8 cellular contexts compared by ENCODE assay signal in genomic region chr14:68312884-68313725, GRCh38.
DNase-seq lines count a peak whose midpoint lies in the region; ATAC-seq, FAIRE-seq and TF ChIP-seq lines count a peak whose summit lies in the region.

No MANE protein-coding gene starts in this region.

- DNase-seq in GM10248 (ENCODE audit: extremely low spot score): peak; percentile 67
- peak; percentile 99 for DNase-seq in GM12878 (ENCODE audit: low read depth, low spot score)
- no peak for DNase-seq in cerebellum (ENCODE audit: low spot score)
- no peak for DNase-seq in effector CD8-positive, alpha-beta T cell (lab: John Stamatoyannopoulos, UW)
- no peak for DNase-seq in HAP-1 (ENCODE audit: low spot score in 2 of 2)
- no peak for DNase-seq in NCI-H1048 (lab: John Stamatoyannopoulos, UW)

- H3K27me3 ChIP-seq in GM12878 (replicated peaks in 1 of 2; ENCODE audit: control insufficient read depth in 2 of 2, insufficient read depth in 2 of 2, low read length in 1 of 2) (no peaks in the 10 kb centered on the region), HAP-1 (ENCODE audit: low read depth) (no peaks in the 10 kb centered on the region)

- CTCF ChIA-PET in GM10248 (lab: Yijun Ruan, JAX): interaction anchor here (0.8 to 2.8 kb wide), 15 partner anchors 9 to 504 kb away, joined by 3 to 11 read pairs (median 3); no protein-coding TSS in a partner anchor
- CTCF ChIA-PET in GM12878 (lab: Yijun Ruan, JAX): interaction anchor here (0.6 to 3.6 kb wide), 25 partner anchors 8 to 478 kb away, joined by 3 to 23 read pairs (median 4); no protein-coding TSS in a partner anchor

- H3K36me3 ChIP-seq in GM12878 (ENCODE audit: control insufficient read depth in 2 of 2, insufficient read depth in 2 of 2, low read length in 1 of 2): no peaks in the 10 kb centered on the region
- H3K36me3 ChIP-seq in HAP-1 (replicated peaks): no peaks in the 10 kb centered on the region

- intact Hi-C loops in GM12878 (cut with micrococcal nuclease; ENCODE audit: unreplicated experiment): loop anchor here (2.0 kb wide), 5 partner anchors 24 to 90 kb away; no protein-coding TSS in a partner anchor

- H3K27ac ChIP-seq in GM12878 (ENCODE audit: control insufficient read depth, insufficient read depth): peak overlapping the region; percentile 91

- peak; percentile 49 for FAIRE-seq in GM12878 (lab: Jason Lieb, UNC)

- H3K4me3 ChIP-seq in GM12878 (no peak overlapping the region; the same call in 1 of the 2 replicates), HAP-1 (no peak overlapping the region)

- in situ Hi-C loops in GM12878 (cut with MboI) (no loop called here), HAP-1 (cut with MboI; ENCODE audit: low sequenced_read_pairs) (no loop called here)

- H3K9me3 ChIP-seq in GM12878 (replicated peaks; ENCODE audit: control insufficient read depth, insufficient read depth, low read length) (no peaks in the 10 kb centered on the region), HAP-1 (no peaks in the 10 kb centered on the region)

- TF ChIP-seq EP300 in GM12878 (IDR thresholded peaks at IDR 0.05; ENCODE audit: borderline replicate concordance in 1 of 2, control insufficient read depth in 1 of 2, low read depth in 2 of 2, low read length in 2 of 2): peak; percentile 88 to 97; a peak in 3 of 4 replicates

- no peak overlapping the region; the same call in 1 of the 2 replicates for H2AFZ ChIP-seq in GM12878 (ENCODE audit: control insufficient read depth, low read depth, low read length)

- RAD21 ChIA-PET in GM12878 (lab: Charles Lee; ENCODE audit: unreplicated experiment): interaction anchor here (0.6 to 13.1 kb wide), 33 partner anchors 7 to 506 kb away, joined by 3 to 197 read pairs (median 6); no protein-coding TSS in a partner anchor

- H3K4me2 ChIP-seq in GM12878 (ENCODE audit: control insufficient read depth, insufficient read depth): peak overlapping the region; percentile 45

- H4K20me1 ChIP-seq in GM12878 (ENCODE audit: control insufficient read depth, insufficient read depth): no peaks in the 10 kb centered on the region

- POLR2A ChIA-PET in GM10248 (lab: Yijun Ruan, JAX): interaction anchor here (1.6 kb wide), 1 partner anchor 62 kb away, joined by 3 read pairs; no protein-coding TSS in a partner anchor
- POLR2A ChIA-PET in GM12878 (lab: Charles Lee): interaction anchor here (0.5 to 4.3 kb wide), 24 partner anchors 9 to 478 kb away, joined by 3 to 25 read pairs (median 4); no protein-coding TSS in a partner anchor

- no peak for TF ChIP-seq CTCF in GM10248 (IDR thresholded peaks at IDR 0.05; ENCODE audit: control extremely low read depth, extremely low read depth, low read depth, missing control alignments)
- TF ChIP-seq CTCF in GM12878 (IDR thresholded peaks at IDR 0.05 in 2 of 3, conservative IDR thresholded peaks at IDR 0.05 in 1 of 3; ENCODE audit: control insufficient read depth in 2 of 3, extremely low read depth in 1 of 3, insufficient read depth in 1 of 3, low read depth in 3 of 3, low read length in 3 of 3): no peak

- WGBS in GM12878 (ENCODE audit: insufficient coverage, insufficient replicate concordance, low lambda C conversion rate, missing lambda C conversion rate): 10% methylated on average over 9 of the region's 9 CpGs

- peak; percentile 41 for TF ChIP-seq RAD21 in GM12878 (IDR thresholded peaks at IDR 0.05; ENCODE audit: insufficient read depth, low read depth, low read length)

- no peaks in the 10 kb centered on the region for H3K79me2 ChIP-seq in GM12878 (ENCODE audit: control insufficient read depth, insufficient read depth, low read length)

- ATAC-seq in GM19328 (IDR thresholded peaks at IDR 0.05; ENCODE audit: unreplicated experiment) (peak; percentile 88), HG03045 (IDR thresholded peaks at IDR 0.05; ENCODE audit: unreplicated experiment) (peak; percentile 90), GM12878 (peak; percentile 89)

- BruUV-seq in GM12878 (replicated peaks; lab: Mats Ljungman, UMichigan): TSS peak; percentile 62

- H3K9ac ChIP-seq in GM12878 (ENCODE audit: control insufficient read depth, insufficient read depth, low read length): peak overlapping the region; percentile 67

- peaks cover 65% of the 10 kb centered on the region for H3K4me1 ChIP-seq in GM12878 (ENCODE audit: control insufficient read depth, insufficient read depth, low read length)
- H3K4me1 ChIP-seq in HAP-1: no peaks in the 10 kb centered on the region

- SMC1A ChIA-PET in GM12878 (lab: Charles Lee; ENCODE audit: uncharacterized antibody, unreplicated experiment): interaction anchor here (0.7 to 12.5 kb wide), 42 partner anchors 8 to 508 kb away, joined by 3 to 151 read pairs (median 8); no protein-coding TSS in a partner anchor

- TF ChIP-seq POLR2A in GM12878 (IDR thresholded peaks at IDR 0.05; ENCODE audit: low read depth, low read length): peak; percentile 49; the same call in 1 of the 2 replicates

TF ChIP-seq in GM12878, 131 proteins besides CTCF, POLR2A, EP300 and RAD21 (continues in another document):
- TF ChIP-seq ZBED1 (IDR thresholded peaks at IDR 0.05; ENCODE audit: borderline replicate concordance) (peak; percentile 97), MTA3 (IDR thresholded peaks at IDR 0.05; ENCODE audit: borderline replicate concordance, low read length) (peak; percentile 80; the same call in 1 of the 2 replicates), STAT3 (IDR thresholded peaks at IDR 0.05; ENCODE audit: low read depth, low read length) (no peak), SMC3 (IDR thresholded peaks at IDR 0.05; ENCODE audit: borderline replicate concordance, low read length) (peak; percentile 7; the same call in 1 of the 2 replicates), CBX3 (IDR thresholded peaks at IDR 0.05; ENCODE audit: borderline replicate concordance, low read depth) (no peak), YBX1 (IDR thresholded peaks at IDR 0.05) (no peak), MEF2B (IDR thresholded peaks at IDR 0.05; ENCODE audit: partially characterized antibody, poor library complexity, severe bottlenecking) (peak; percentile 80), SUZ12 (IDR thresholded peaks at IDR 0.05; ENCODE audit: unreplicated experiment) (no peak), RFX5 (IDR thresholded peaks at IDR 0.05; ENCODE audit: low read depth, low read length) (no peak), RCOR1 (conservative IDR thresholded peaks at IDR 0.05; ENCODE audit: low read depth, low read length) (no peak; the same call in 1 of the 2 replicates), RB1 (IDR thresholded peaks at IDR 0.05; ENCODE audit: borderline replicate concordance) (no peak; the same call in 1 of the 2 replicates), MTA2 (IDR thresholded peaks at IDR 0.05; ENCODE audit: low read depth) (peak; percentile 91), BRCA1 (IDR thresholded peaks at IDR 0.05; ENCODE audit: low read depth, low read length) (no peak), TARDBP (IDR thresholded peaks at IDR 0.05; ENCODE audit: borderline replicate concordance) (0 out of 2 replicates have a peak, but pooled peaks have one; percentile 18), HDGF (IDR thresholded peaks at IDR 0.05) (peak; percentile 69), SPI1 (IDR thresholded peaks at IDR 0.05; ENCODE audit: borderline replicate concordance, insufficient read depth, low read depth, low read length) (peak; percentile 35; the same call in 1 of the 2 replicates)
- TF ChIP-seq, protein P1, sequence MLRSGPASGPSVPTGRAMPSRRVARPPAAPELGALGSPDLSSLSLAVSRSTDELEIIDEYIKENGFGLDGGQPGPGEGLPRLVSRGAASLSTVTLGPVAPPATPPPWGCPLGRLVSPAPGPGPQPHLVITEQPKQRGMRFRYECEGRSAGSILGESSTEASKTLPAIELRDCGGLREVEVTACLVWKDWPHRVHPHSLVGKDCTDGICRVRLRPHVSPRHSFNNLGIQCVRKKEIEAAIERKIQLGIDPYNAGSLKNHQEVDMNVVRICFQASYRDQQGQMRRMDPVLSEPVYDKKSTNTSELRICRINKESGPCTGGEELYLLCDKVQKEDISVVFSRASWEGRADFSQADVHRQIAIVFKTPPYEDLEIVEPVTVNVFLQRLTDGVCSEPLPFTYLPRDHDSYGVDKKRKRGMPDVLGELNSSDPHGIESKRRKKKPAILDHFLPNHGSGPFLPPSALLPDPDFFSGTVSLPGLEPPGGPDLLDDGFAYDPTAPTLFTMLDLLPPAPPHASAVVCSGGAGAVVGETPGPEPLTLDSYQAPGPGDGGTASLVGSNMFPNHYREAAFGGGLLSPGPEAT (IDR thresholded peaks at IDR 0.05; ENCODE audit: low read depth): peak; percentile 95
- TF ChIP-seq, protein P2, sequence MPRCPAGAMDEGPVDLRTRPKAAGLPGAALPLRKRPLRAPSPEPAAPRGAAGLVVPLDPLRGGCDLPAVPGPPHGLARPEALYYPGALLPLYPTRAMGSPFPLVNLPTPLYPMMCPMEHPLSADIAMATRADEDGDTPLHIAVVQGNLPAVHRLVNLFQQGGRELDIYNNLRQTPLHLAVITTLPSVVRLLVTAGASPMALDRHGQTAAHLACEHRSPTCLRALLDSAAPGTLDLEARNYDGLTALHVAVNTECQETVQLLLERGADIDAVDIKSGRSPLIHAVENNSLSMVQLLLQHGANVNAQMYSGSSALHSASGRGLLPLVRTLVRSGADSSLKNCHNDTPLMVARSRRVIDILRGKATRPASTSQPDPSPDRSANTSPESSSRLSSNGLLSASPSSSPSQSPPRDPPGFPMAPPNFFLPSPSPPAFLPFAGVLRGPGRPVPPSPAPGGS (IDR thresholded peaks at IDR 0.05; ENCODE audit: borderline replicate concordance, insufficient read depth, low read depth, low read length, poor library complexity, severe bottlenecking): peak; percentile 96
- TF ChIP-seq, protein P3, sequence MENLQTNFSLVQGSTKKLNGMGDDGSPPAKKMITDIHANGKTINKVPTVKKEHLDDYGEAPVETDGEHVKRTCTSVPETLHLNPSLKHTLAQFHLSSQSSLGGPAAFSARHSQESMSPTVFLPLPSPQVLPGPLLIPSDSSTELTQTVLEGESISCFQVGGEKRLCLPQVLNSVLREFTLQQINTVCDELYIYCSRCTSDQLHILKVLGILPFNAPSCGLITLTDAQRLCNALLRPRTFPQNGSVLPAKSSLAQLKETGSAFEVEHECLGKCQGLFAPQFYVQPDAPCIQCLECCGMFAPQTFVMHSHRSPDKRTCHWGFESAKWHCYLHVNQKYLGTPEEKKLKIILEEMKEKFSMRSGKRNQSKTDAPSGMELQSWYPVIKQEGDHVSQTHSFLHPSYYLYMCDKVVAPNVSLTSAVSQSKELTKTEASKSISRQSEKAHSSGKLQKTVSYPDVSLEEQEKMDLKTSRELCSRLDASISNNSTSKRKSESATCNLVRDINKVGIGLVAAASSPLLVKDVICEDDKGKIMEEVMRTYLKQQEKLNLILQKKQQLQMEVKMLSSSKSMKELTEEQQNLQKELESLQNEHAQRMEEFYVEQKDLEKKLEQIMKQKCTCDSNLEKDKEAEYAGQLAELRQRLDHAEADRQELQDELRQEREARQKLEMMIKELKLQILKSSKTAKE (IDR thresholded peaks at IDR 0.05; ENCODE audit: low read depth, poor library complexity, severe bottlenecking): peak; percentile 96

Comparison
In these comparisons a context has a peak if more than half of its experiments do, and no peak if none do; other contexts are left out.
1. DNase-seq: peak in GM10248 (single experiment) and GM12878 (single experiment); none in cerebellum (single experiment), effector CD8-positive, alpha-beta T cell (single experiment), HAP-1 (0 of 2) and NCI-H1048 (single experiment).
2. Peak in every context shown above with its lines, with median percentiles within 50 percentile points of each other: ATAC-seq.